1 cellular context compared by ENCODE assay signal in the genomic region with DNA sequence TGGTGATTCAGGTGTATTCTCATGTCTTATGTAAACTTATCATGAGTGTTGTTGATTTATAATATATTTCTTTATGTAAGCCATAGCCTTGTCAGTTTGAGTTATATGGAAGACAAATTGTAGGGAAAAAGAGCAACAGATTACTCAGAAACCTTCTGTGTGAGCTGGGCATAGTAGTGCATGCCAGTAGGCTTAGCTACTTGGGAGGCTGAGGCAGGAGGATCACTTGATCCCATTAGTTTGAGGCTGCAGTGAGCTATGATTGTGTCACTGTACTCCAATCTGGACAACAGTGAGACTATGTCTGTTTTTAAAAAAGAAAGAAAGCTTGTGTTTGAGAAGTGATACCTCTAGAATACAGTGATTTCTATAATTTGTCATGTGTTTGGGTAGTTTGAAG.
TF ChIP-seq lines count a peak whose summit lies in the region.

No MANE protein-coding gene starts in this region.

TF ChIP-seq in GM23338, 12 proteins besides CTCF, POLR2A, EP300 and RAD21 (continued from another document):
- TF ChIP-seq JUNB (IDR thresholded peaks at IDR 0.05; ENCODE audit: unreplicated experiment) (no peak), EZH2phosphoT487 (IDR thresholded peaks at IDR 0.05; ENCODE audit: unreplicated experiment) (no peak), EZH2 (IDR thresholded peaks at IDR 0.05; ENCODE audit: low read depth, unreplicated experiment) (no peak), POLR2AphosphoS5 (IDR thresholded peaks at IDR 0.05; ENCODE audit: low read depth) (no peak)
- TF ChIP-seq, protein P1, sequence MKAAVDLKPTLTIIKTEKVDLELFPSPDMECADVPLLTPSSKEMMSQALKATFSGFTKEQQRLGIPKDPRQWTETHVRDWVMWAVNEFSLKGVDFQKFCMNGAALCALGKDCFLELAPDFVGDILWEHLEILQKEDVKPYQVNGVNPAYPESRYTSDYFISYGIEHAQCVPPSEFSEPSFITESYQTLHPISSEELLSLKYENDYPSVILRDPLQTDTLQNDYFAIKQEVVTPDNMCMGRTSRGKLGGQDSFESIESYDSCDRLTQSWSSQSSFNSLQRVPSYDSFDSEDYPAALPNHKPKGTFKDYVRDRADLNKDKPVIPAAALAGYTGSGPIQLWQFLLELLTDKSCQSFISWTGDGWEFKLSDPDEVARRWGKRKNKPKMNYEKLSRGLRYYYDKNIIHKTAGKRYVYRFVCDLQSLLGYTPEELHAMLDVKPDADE (IDR thresholded peaks at IDR 0.05) = no peak
